In the genomic region with DNA sequence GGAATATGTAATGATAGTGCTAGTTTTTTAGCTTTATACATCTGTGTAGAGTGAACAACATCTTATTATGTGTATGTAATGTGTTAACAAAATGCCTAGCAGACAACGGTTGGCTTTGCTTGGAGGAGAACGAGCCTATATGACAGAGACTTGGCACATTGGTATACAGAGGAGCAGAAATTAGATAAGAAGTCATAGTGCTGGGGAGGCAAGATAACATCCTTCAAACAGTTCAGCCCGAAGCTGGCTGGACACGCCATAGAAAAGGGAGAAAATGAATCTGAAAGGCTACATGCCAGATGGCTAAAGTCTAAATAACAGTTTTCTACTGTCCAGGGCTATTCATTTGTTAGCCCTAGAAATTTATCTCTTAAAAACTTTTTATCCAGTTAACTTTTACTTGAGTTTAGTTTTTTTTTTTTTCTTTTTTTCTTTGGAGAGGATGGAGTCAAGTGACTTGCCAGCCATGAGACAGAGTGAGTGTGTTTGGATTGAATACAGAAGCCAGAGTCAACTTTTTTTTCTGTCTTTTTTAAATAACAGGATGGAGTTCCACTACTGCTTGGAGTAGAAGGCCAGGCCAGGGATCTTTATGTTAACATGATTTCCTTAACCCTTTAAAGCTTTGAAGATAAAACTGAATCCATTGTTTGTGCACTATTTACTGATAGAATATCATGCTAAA, we compare ENCODE assay signal across 1 cellular context.
TF ChIP-seq lines count a peak whose summit lies in the region.

No MANE protein-coding gene starts in this region.

TF ChIP-seq in GM23338, 12 proteins besides CTCF, POLR2A, EP300 and RAD21:
- TF ChIP-seq EZH2phosphoT487 (IDR thresholded peaks at IDR 0.05; ENCODE audit: unreplicated experiment) (no peak), ZNF331 (CRISPR knock-in tag; IDR thresholded peaks at IDR 0.05; ENCODE audit: low read depth) (no peak), ZNF114 (CRISPR knock-in tag; IDR thresholded peaks at IDR 0.05) (no peak), CREB1 (CRISPR knock-in tag; IDR thresholded peaks at IDR 0.05; ENCODE audit: low read depth) (no peak)
TF ChIP-seq in GM23338: peak in this region for 0.
